ENCODE assay signal across 8 cellular contexts in the genomic region with DNA sequence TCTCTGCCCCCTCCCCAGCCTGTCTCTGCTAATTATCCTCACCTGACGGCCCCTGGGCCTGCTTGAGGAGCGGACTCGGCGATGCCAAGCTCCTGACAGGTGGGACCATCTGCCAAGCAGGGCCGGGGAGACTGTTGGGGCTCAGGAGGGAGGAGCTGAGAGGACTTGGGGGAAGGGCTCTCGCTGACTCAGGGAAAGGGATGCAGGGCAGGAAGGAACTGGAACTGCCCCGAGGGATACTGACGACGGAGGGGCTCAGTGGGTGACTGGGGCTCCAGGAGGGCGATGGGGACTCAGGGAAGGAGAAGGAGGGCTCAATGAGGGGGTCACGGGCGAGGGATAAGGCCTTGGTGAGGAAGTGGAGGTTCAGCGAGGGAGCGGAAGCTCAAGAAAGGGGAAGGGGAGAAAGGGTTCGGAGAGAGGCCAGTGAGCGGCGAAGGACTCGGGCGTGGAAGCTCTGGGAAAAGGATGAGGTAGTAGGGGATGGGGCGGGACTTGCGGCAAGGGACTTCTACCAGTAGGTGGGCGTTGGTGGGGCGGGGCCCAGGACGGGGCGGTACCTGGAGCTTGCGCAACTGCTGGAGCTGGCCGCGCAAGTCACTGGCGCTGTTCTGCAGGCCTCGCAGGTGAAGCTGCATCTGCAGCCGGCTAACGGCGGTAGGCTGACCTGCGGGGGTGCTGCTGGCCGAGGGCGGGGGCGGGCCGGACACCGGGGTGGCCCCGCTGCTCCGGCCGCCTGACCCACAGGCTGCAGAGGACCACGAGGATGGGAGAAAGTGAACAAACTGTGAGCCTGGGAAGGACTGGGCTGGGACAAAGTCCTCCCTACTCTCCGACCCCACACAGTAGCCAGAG. TPM values are rescaled to one million over a fixed set of nuclear protein-coding genes. Genes with fewer than 3 reads are reported as not detected.
DNase-seq lines count a peak whose midpoint lies in the region; ATAC-seq, FAIRE-seq and TF ChIP-seq lines count a peak whose summit lies in the region.

No MANE protein-coding gene starts in this region.

- H4K20me1 ChIP-seq in H1 (replicated peaks in 1 of 2; ENCODE audit: control insufficient read depth in 1 of 2, insufficient read depth in 2 of 2, low read length in 2 of 2), result peaks cover 4 to 23% of the 10 kb centered on the region in 2 experiments

- H3K4me3 ChIP-seq in HL-60 (replicated peaks; ENCODE audit: insufficient read depth, low read length), result peak overlapping the region; percentile 42
- peak overlapping the region; percentile 37 to 69 (median 58); a peak in 7 of 8 replicates for H3K4me3 ChIP-seq in H1 (ENCODE audit: extremely low read depth in 1 of 4, insufficient read depth in 2 of 4, low read depth in 3 of 4, low read length in 4 of 4)
- H3K4me3 ChIP-seq in mucosa of stomach (ENCODE audit: low read length), result peak overlapping the region; percentile 50

- no peaks in the 10 kb centered on the region for H3K9me3 ChIP-seq in H1 (ENCODE audit: insufficient read depth in 2 of 2, low read depth in 1 of 2, low read length in 1 of 2)
- no peaks in the 10 kb centered on the region for H3K9me3 ChIP-seq in mucosa of stomach (ENCODE audit: control insufficient read depth, low read length)

- H3K4me1 ChIP-seq in H1 (replicated peaks in 1 of 4; ENCODE audit: control insufficient read depth in 3 of 4, insufficient read depth in 4 of 4, low read length in 3 of 4) (peaks cover 4 to 45% (median 32%) of the 10 kb centered on the region in 4 experiments), mucosa of stomach (ENCODE audit: control insufficient read depth, insufficient read depth, low read length) (peaks cover 36% of the 10 kb centered on the region)

- H3K9ac ChIP-seq in H1 (replicated peaks in 1 of 4; ENCODE audit: extremely low read depth in 1 of 4, low read depth in 3 of 4, low read length in 3 of 4), result no peak overlapping the region
- H3K9ac ChIP-seq in mucosa of stomach (ENCODE audit: low read length), result peak overlapping the region; percentile 56

- H3K56ac ChIP-seq in H1 (replicated peaks; ENCODE audit: insufficient read length, low read depth, low read length), result no peak overlapping the region

- no peak overlapping the region for H2AFZ ChIP-seq in H1 (ENCODE audit: low read length)

- no peak overlapping the region for H2BK20ac ChIP-seq in H1 (ENCODE audit: low read length)

- H4K8ac ChIP-seq in H1 (ENCODE audit: extremely low read depth, insufficient read depth, low read length), result no peak overlapping the region

- peaks cover 22% of the 10 kb centered on the region for H3K23me2 ChIP-seq in H1 (ENCODE audit: low read depth, low read length)

- FAIRE-seq in H1 (lab: Jason Lieb, UNC), result no peak

- H3K79me2 ChIP-seq in H1 (ENCODE audit: control insufficient read depth in 1 of 2, insufficient read depth in 2 of 2, low read length in 2 of 2), result no peaks in the 10 kb centered on the region

- ATAC-seq in GM19025 (IDR thresholded peaks at IDR 0.05; ENCODE audit: low read depth, unreplicated experiment), result peak; percentile 45

- H3K14ac ChIP-seq in H1 (ENCODE audit: insufficient read length), result no peak overlapping the region

- H3K23ac ChIP-seq in H1 (ENCODE audit: insufficient read length), result no peak overlapping the region

- H3K18ac ChIP-seq in H1 (ENCODE audit: extremely low read depth, low read length), result peak overlapping the region; percentile 87

- no peak for TF ChIP-seq POLR2A in H1 (IDR thresholded peaks at IDR 0.05; ENCODE audit: control extremely low read depth in 1 of 2, low read depth in 2 of 2, low read length in 2 of 2)

- no peak overlapping the region for H4K91ac ChIP-seq in H1 (replicated peaks; ENCODE audit: insufficient read length, low read length)

- no peak overlapping the region for H2BK120ac ChIP-seq in H1 (replicated peaks; ENCODE audit: low read depth, low read length)

- H2BK5ac ChIP-seq in H1 (ENCODE audit: low read depth, low read length), result no peak overlapping the region

- H3K27ac ChIP-seq in HL-60 (replicated peaks), result 0 out of 2 replicates have a peak overlapping the region, but pooled peaks have one; percentile 13
- H3K27ac ChIP-seq in H1 (ENCODE audit: low read depth, low read length), result no peak overlapping the region

- H3K4me2 ChIP-seq in H1 (ENCODE audit: insufficient read depth in 1 of 2, low read depth in 2 of 2, low read length in 2 of 2), result peak overlapping the region; percentile 88 to 99

- no peaks in the 10 kb centered on the region for H3K79me1 ChIP-seq in H1 (ENCODE audit: low read depth, low read length)

- peaks cover 35% of the 10 kb centered on the region for H3K27me3 ChIP-seq in HL-60 (ENCODE audit: insufficient read depth, poor library complexity, severe bottlenecking)
- peaks cover 38 to 62% (median 57%) of the 10 kb centered on the region in 4 experiments for H3K27me3 ChIP-seq in H1 (replicated peaks in 1 of 4; ENCODE audit: control insufficient read depth in 3 of 4, extremely low read depth in 1 of 4, insufficient read depth in 3 of 4, low read length in 3 of 4)
- H3K27me3 ChIP-seq in mucosa of stomach (ENCODE audit: control insufficient read depth, insufficient read depth, low read length), result peaks cover 56% of the 10 kb centered on the region

- H2BK15ac ChIP-seq in H1 (ENCODE audit: low read length), result peak overlapping the region; percentile 97; the same call in 1 of the 2 replicates

- 3% methylated on average over 35 of the region's 44 CpGs; no CpG with 5 or more reads in 1 of the 2 experiments for WGBS in H1 (ENCODE audit: extremely low coverage in 1 of 2, insufficient coverage in 1 of 2, insufficient read length in 1 of 2, insufficient replicate concordance in 2 of 2, low coverage in 1 of 2, low lambda C conversion rate in 2 of 2, missing lambda C conversion rate in 1 of 2), 2 experiments

- CTCF ChIA-PET in H1 (lab: Charles Lee; ENCODE audit: partially characterized antibody), result interaction anchor here (0.7 to 38.1 kb wide), 19 partner anchors 7 to 176 kb away, joined by 3 to 914 read pairs (median 8); a partner anchor contains a TSS

- no peak overlapping the region for H4K5ac ChIP-seq in H1 (ENCODE audit: insufficient read length, low read depth, low read length)

- TF ChIP-seq CTCF in HL-60 (IDR thresholded peaks at IDR 0.05; ENCODE audit: insufficient read depth, low read length), result no peak
- TF ChIP-seq CTCF in H1 (IDR thresholded peaks at IDR 0.05; ENCODE audit: control extremely low read depth in 1 of 3, insufficient read depth in 1 of 3, low read depth in 1 of 3, low read length in 3 of 3), result peak; percentile 41 to 68 (median 55)

- H3K36me3 ChIP-seq in H1 (ENCODE audit: control insufficient read depth in 2 of 4, insufficient read depth in 4 of 4, low read length in 3 of 4) (peaks cover 0 to 7% (median 0%) of the 10 kb centered on the region in 4 experiments; a peak in 1 of 8 replicates), mucosa of stomach (ENCODE audit: control insufficient read depth, insufficient read depth, low read length) (no peaks in the 10 kb centered on the region)

- TF ChIP-seq RAD21 in H1 (IDR thresholded peaks at IDR 0.05 in 1 of 2, conservative IDR thresholded peaks at IDR 0.05 in 1 of 2; ENCODE audit: low read depth in 2 of 2, low read length in 2 of 2), result no peak; a peak in 1 of 4 replicates

- DNase-seq in HL-60 (ENCODE audit: low read depth in 1 of 2, low spot score in 1 of 2) (peak; percentile 87 to 93), NCI-H82 (lab: John Stamatoyannopoulos, UW) (peak; percentile 99), H1 (ENCODE audit: low read depth in 1 of 2, low spot score in 2 of 2) (peak; percentile 89 to 94), Ammon's horn (ENCODE audit: low spot score) (no peak)
- DNase-seq in activated CD8-positive, alpha-beta memory T cell treated with anti-CD3 and anti-CD28 coated beads for 4 hours (ENCODE audit: low read depth in 2 of 2), result peak; percentile 81 to 83
- DNase-seq in stimulated activated CD8-positive, alpha-beta memory T cell treated with anti-CD3 and anti-CD28 coated beads, Interleukin-7, amount 100 ng/mL, for 24 hours (ENCODE audit: low read depth), result peak; percentile 84

- no peak overlapping the region for H2AK5ac ChIP-seq in H1 (ENCODE audit: low read depth, low read length)

- TF ChIP-seq EP300 in H1 (IDR thresholded peaks at IDR 0.05; ENCODE audit: borderline replicate concordance in 1 of 2, low read depth in 2 of 2, low read length in 2 of 2), result no peak

- H3K4ac ChIP-seq in H1 (replicated peaks; ENCODE audit: insufficient read length, low read depth, low read length), result no peak overlapping the region

- H2BK12ac ChIP-seq in H1 (ENCODE audit: low read depth, low read length), result peak overlapping the region; percentile 43; the same call in 1 of the 2 replicates

- POLR2A ChIA-PET in H1 (lab: Charles Lee; ENCODE audit: partially characterized antibody), result interaction anchor here (0.6 to 2.2 kb wide), 19 partner anchors 9 to 113 kb away, joined by 3 to 11 read pairs (median 4); a partner anchor contains a TSS

TF ChIP-seq in H1, 55 proteins besides CTCF, POLR2A, EP300 and RAD21 (continues in another document):
- no peak for TF ChIP-seq SRF (IDR thresholded peaks at IDR 0.05; ENCODE audit: low read depth, low read length)
- TF ChIP-seq TBP (IDR thresholded peaks at IDR 0.05; ENCODE audit: low read depth, low read length), result no peak

RNA-seq across cellular contexts. Expression of a gene that starts 46.5 kb away (rescaled TPM):
- total RNA-seq in H1 (2021; fragmentation: NEBNext Ultra II Directional; extraction: Animal tissue kit (Norgen Biotek cat#: 25700)), result 3.8 and 4.1 TPM in 2 replicates
- 2.8 and 4.2 TPM in 2 replicates for polyA plus RNA-seq in H1 (2011; rRNA removed)
- 2.3 TPM for polyA plus RNA-seq in H1 (2011; cell fraction: cytosol; rRNA removed)
- polyA plus RNA-seq in H1 (2011; cell fraction: nucleus; rRNA removed), result 14.3 TPM
- 5.2 to 6.7 TPM (median 6.1 TPM) in 4 replicates for polyA plus RNA-seq in H1 (2012, experiment 1 of 2)
- 2.0 TPM for polyA plus RNA-seq in H1 (2012, experiment 2 of 2)
- 1.7 TPM for polyA plus RNA-seq in H1 (2013, experiment 1 of 2)
- polyA plus RNA-seq in H1 (2013, experiment 2 of 2), result 1.3 TPM
- polyA minus RNA-seq in H1 (2011; rRNA and poly(A)+ RNA removed), result 2.0 and 3.7 TPM in 2 replicates
- 5.5 TPM for polyA minus RNA-seq in H1 (2011; cell fraction: cytosol; rRNA and poly(A)+ RNA removed)
- polyA minus RNA-seq in H1 (2011; cell fraction: nucleus; rRNA and poly(A)+ RNA removed), result 9.6 TPM
